Comparison of ENCODE assay signal across 8 cellular contexts in the genomic region with DNA sequence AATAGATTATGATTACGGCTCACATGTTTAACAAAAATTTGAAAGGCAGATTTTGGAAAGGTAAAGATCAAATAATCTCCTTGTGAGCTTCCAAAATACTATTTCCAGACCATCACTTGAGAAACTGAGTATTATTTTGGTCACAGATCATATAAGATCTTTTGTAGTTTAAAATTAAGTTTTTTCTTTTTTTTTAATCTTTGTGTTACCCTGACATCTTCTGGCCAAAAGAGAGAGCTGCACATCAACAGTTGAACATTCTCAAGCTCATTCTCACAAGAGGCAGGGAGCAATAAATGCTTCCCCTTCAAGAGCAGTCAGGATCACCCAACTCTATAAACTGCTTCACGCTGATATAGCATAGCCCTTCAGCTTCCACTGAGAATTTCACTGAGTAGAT. TPM values are rescaled to one million over a fixed set of nuclear protein-coding genes. Genes with fewer than 3 reads are reported as not detected.
DNase-seq lines count a peak whose midpoint lies in the region; TF ChIP-seq lines count a peak whose summit lies in the region.

No MANE protein-coding gene starts in this region.

- no peaks in the 10 kb centered on the region for H3K9me3 Mint-ChIP-seq in type B pancreatic cell

- in situ Hi-C loops in ACHN (cut with HindIII; ENCODE audit: low pct_ligation_motif_present, low pct_unique_long_range_greater_than_20kb, low sequenced_read_pairs): no loop called here

- TF ChIP-seq CTCF in GM12864 (IDR thresholded peaks at IDR 0.05; ENCODE audit: low read depth, low read length, missing control alignments) (peak; percentile 44), fibroblast of pulmonary artery (IDR thresholded peaks at IDR 0.05; ENCODE audit: low read length, missing control alignments) (peak; percentile 63), type B pancreatic cell (conservative IDR thresholded peaks at IDR 0.05) (peak; percentile 80)

- H3K4me3 Mint-ChIP-seq in type B pancreatic cell: no peak overlapping the region

- no peaks in the 10 kb centered on the region for H3K4me1 Mint-ChIP-seq in type B pancreatic cell (ENCODE audit: unreplicated experiment)

- H3K27ac Mint-ChIP-seq in type B pancreatic cell: no peak overlapping the region

- DNase-seq in ACHN: peak; percentile 30
- DNase-seq in GM12864 (ENCODE audit: low read depth): no peak
- DNase-seq in NCI-H460 (ENCODE audit: extremely low read depth, low read depth): peak; percentile 2
- peak; percentile 53 for DNase-seq in fibroblast of pulmonary artery (ENCODE audit: low read depth)
- no peak for DNase-seq in type B pancreatic cell (ENCODE audit: extremely low spot score, unreplicated experiment)
- no peak for DNase-seq in effector CD4-positive, alpha-beta T cell
- DNase-seq in DMS153 treated with DMSO at 0.1 percent for 48 hours (lab: John Stamatoyannopoulos, UW; ENCODE audit: unreplicated experiment): no peak
- DNase-seq in stimulated activated CD4-positive, alpha-beta T cell treated with anti-CD3 and anti-CD28 coated beads, Interleukin-2, amount 100 ng/mL, for 24 hours: no peak

- H3K4me3 ChIP-seq in GM12864 (ENCODE audit: low read depth, low read length) (no peak overlapping the region), fibroblast of pulmonary artery (replicated peaks; ENCODE audit: low read depth, low read length) (no peak overlapping the region)

- H3K27me3 Mint-ChIP-seq in type B pancreatic cell: no peaks in the 10 kb centered on the region

- peaks cover 9% of the 10 kb centered on the region for H3K36me3 Mint-ChIP-seq in type B pancreatic cell

RNA-seq across cellular contexts. Expression of a gene that starts 15.9 kb away (rescaled TPM):
- total RNA-seq in NCI-H460 (2014; rRNA removed; shearing (Covaris generic)): 15.3 and 17.4 TPM in 2 replicates
- 11.9 and 13.2 TPM in 2 replicates for polyA plus RNA-seq in NCI-H460 (2014; cell fraction: nucleus; rRNA removed)
- total RNA-seq in type B pancreatic cell (ENCODE audit: low replicate concordance): 12.0 and 12.1 TPM in 2 replicates

RNA-seq across cellular contexts. Expression of a gene that starts 43.1 kb away (rescaled TPM):
- not detected in 2 replicates for total RNA-seq in NCI-H460 (2014; rRNA removed; shearing (Covaris generic))
- polyA plus RNA-seq in NCI-H460 (2014; cell fraction: nucleus; rRNA removed): not detected in 2 replicates
- not detected in 2 replicates for total RNA-seq in type B pancreatic cell (ENCODE audit: low replicate concordance)

Comparison
In these comparisons a context has a peak if more than half of its experiments do, and no peak if none do; other contexts are left out.
1. DNase-seq: peak in ACHN (single experiment), NCI-H460 (single experiment) and fibroblast of pulmonary artery (single experiment); none in GM12864 (single experiment), type B pancreatic cell (single experiment), effector CD4-positive, alpha-beta T cell (single experiment), DMS153 treated with DMSO at 0.1 percent for 48 hours (single experiment) and stimulated activated CD4-positive, alpha-beta T cell treated with anti-CD3 and anti-CD28 coated beads, Interleukin-2, amount 100 ng/mL, for 24 hours (0 of 2).
2. Peak in every context shown above with its lines, with median percentiles within 50 percentile points of each other: CTCF ChIP-seq.